ENCODE assay signal across 8 cellular contexts in the genomic region with DNA sequence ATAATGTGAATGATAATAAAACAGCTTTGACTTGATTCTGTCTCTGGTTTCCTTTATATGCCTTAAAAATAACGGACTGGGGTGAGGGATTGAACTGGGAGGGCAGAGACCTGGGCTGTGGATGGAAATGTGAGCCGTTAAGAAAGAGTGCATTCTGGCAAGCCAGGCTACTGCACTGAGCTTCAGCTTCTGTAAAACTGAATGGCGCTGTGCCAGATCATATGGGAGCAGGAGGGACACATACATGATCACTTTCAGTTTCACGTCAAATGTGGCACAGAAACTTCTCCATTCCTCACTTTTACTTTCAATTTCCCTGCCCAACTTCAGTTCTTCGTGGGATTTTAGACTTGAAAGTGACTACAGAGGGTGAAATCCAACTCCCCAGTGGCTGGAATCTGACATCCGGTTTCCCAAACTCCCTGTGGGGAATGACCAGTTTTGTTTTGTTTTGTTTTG. TPM values are rescaled to one million over a fixed set of nuclear protein-coding genes. Genes with fewer than 3 reads are reported as not detected.
DNase-seq lines count a peak whose midpoint lies in the region; ATAC-seq, FAIRE-seq and TF ChIP-seq lines count a peak whose summit lies in the region.

No MANE protein-coding gene starts in this region.

- DNase-seq in activated gamma-delta T cell treated with Interleukin-2 at 50 U/mL for 16 hours (peak; percentile 63), activated gamma-delta T cell (lab: John Stamatoyannopoulos, UW) (no peak), RCC 7860 (ENCODE audit: low spot score) (peak; percentile 77), foreskin fibroblast (peak; percentile 79 to 86), pons (ENCODE audit: low spot score) (peak; percentile 89), uterus (peak in 1 of 2 donors; percentile 74)
- peak; percentile 17 to 54 for DNase-seq in activated T-helper 1 cell treated with anti-CD3 and anti-CD28 coated beads, Interleukin-2, amount 50 U/mL, for 16 hours (ENCODE audit: low read depth in 1 of 2, low spot score in 1 of 2)

- no peaks in the 10 kb centered on the region for H3K9me3 ChIP-seq in uterus

- ATAC-seq in HG03196 (IDR thresholded peaks at IDR 0.05; ENCODE audit: unreplicated experiment) = peak; percentile 27

- peak overlapping the region; percentile 69 to 84 for H3K4me3 ChIP-seq in foreskin fibroblast (ENCODE audit: low read depth in 1 of 2, low read length in 2 of 2)
- H3K4me3 ChIP-seq in uterus = peak overlapping the region; percentile 49 to 58

- TF ChIP-seq CTCF in foreskin fibroblast (IDR thresholded peaks at IDR 0.05; ENCODE audit: low read depth, low read length) (no peak), uterus (IDR thresholded peaks at IDR 0.05) (peak in 1 of 4 experiments; percentile 20)

- H3K4me1 ChIP-seq in uterus = peaks cover 7 to 14% of the 10 kb centered on the region in 2 donors

- no peaks in the 10 kb centered on the region for H3K36me3 ChIP-seq in uterus

- H3K27ac ChIP-seq in uterus = peak overlapping the region; percentile 95 to 97

- no peaks in the 10 kb centered on the region for H3K27me3 ChIP-seq in uterus

- no peak for TF ChIP-seq POLR2A in uterus (IDR thresholded peaks at IDR 0.05)

- peak; percentile 46 for FAIRE-seq in RCC 7860 (lab: Jason Lieb, UNC)

- intact Hi-C loops in uterus (cut with DNase I; ENCODE audit: low total_unique reads) = no loop called here

RNA-seq across cellular contexts. Expression of a gene that starts 1.1 kb away (rescaled TPM):
- total RNA-seq in uterus = 100 to 1,000 TPM in 1 of 4 donors, 10 to 100 TPM in 1, under 1 TPM in 2; 0.69 to 152 (median 17.4) TPM

RNA-seq across cellular contexts. Expression of a gene that starts 16.1 kb away (rescaled TPM):
- total RNA-seq in uterus = 10 to 100 TPM in 2 of 4 donors, under 1 TPM in 1, not detected in 1; 0.48 to 51.9 (median 51.2) TPM

RNA-seq across cellular contexts. Expression of a gene that starts 20.2 kb away (rescaled TPM):
- total RNA-seq in uterus = not detected

RNA-seq across cellular contexts. Expression of a gene that starts 23.0 kb away (rescaled TPM):
- total RNA-seq in uterus = 10 to 100 TPM in 1 of 4 donors, 1 to 10 TPM in 1, not detected in 2; 6.2 to 16.6 TPM

RNA-seq across cellular contexts. Expression of a gene that starts 29.0 kb away (rescaled TPM):
- total RNA-seq in uterus = 10 to 100 TPM in 1 of 4 donors, not detected in 3; 13.8 TPM
